Comparison of ENCODE assay signal across 20 cellular contexts in genomic region chr10:60309891-60310290, GRCh38.
A peak's percentile ranks its signal among the peaks of the same experiment; 100 is the strongest.
DNase-seq lines count a peak whose midpoint lies in the region; ATAC-seq and TF ChIP-seq lines count a peak whose summit lies in the region.
"Had no signal": no experiment of that assay in that cellular context is flagged by ENCODE, and none has a peak within 500 bp of the region (broad histone marks: within the 10 kb centered on the region; RNA-seq: fewer than 3 reads in every experiment).

No MANE protein-coding gene starts in this region.

- ATAC-seq in SK-N-SH treated with all-trans-retinoic acid at 6 μM for 48 hours (no peak), GM18517 (IDR thresholded peaks at IDR 0.05; ENCODE audit: unreplicated experiment) (no peak), GM19395 (IDR thresholded peaks at IDR 0.05; ENCODE audit: unreplicated experiment) (no peak)
- ATAC-seq in stimulated activated naive B cell treated with anti-CD40 and anti-IgM and Interleukin-4, amounts not matched to agents 10 μg/mL and 1 μg/mL and 100 μg/mL, for 72 hours (replicated peaks), result no peak
- ATAC-seq: A549; CD8-positive, alpha-beta T cell had no signal

- H3K9me3 ChIP-seq in SK-N-SH (no peaks in the 10 kb centered on the region), HEK293 (ENCODE audit: control insufficient read depth, insufficient read depth, low read depth, low read length) (no peaks in the 10 kb centered on the region), neural cell (ENCODE audit: low read length) (no peaks in the 10 kb centered on the region)
- H3K9me3 ChIP-seq: A549; BLaER1 treated with 17β-estradiol and CSF1 and Interleukin-3, amounts not matched to agents 10 nM and 100 nM; Caco-2 had no signal

- H3K9ac ChIP-seq in SK-N-SH, result no peak overlapping the region
- no peak overlapping the region for H3K9ac ChIP-seq in neural cell (ENCODE audit: low read length)
- H3K9ac ChIP-seq: BLaER1 treated with 17β-estradiol and CSF1 and Interleukin-3, amounts not matched to agents 10 nM and 100 nM had no signal

- DNase-seq in SK-N-SH, result no peak
- no peak for DNase-seq in mesothelial cell of epicardium (ENCODE audit: low spot score in 2 of 2, unreplicated experiment in 2 of 2)
- DNase-seq in stimulated activated naive B cell treated with anti-CD40 and anti-IgM and Interleukin-4, amounts not matched to agents 10 μg/mL and 1 μg/mL and 100 μg/mL, for 72 hours, result no peak
- DNase-seq: AML-193; Caco-2; Calu3; CD4-positive, alpha-beta T cell; CD8-positive, alpha-beta T cell; DMS79 treated with DMSO at 0.1 percent for 48 hours; GF-D8 had no signal

- H3K4me3 ChIP-seq in SK-N-SH (ENCODE audit: low read depth in 2 of 2, low read length in 1 of 2) (no peak overlapping the region), HEK293 (ENCODE audit: low read depth, low read length) (no peak overlapping the region), neural cell (ENCODE audit: low read length) (no peak overlapping the region)
- H3K4me3 ChIP-seq: A549; BLaER1 treated with 17β-estradiol and CSF1 and Interleukin-3, amounts not matched to agents 10 nM and 100 nM had no signal

- H3K4me1 Mint-ChIP-seq in mesothelial cell of epicardium, result peaks cover 73% of the 10 kb centered on the region
- peaks cover 2 to 5% of the 10 kb centered on the region in 2 donors for H3K4me1 Mint-ChIP-seq in stimulated activated naive B cell treated with anti-CD40 and anti-IgM and Interleukin-4, amounts not matched to agents 10 μg/mL and 1 μg/mL and 100 μg/mL, for 72 hours

- POLR2A ChIA-PET in SK-N-SH (lab: Yijun Ruan, JAX), result no interaction called here
- POLR2A ChIA-PET in HEK293 (lab: Yijun Ruan, JAX), result no interaction called here

- H3K27me3 Mint-ChIP-seq in mesothelial cell of epicardium (ENCODE audit: low read depth), result no peaks in the 10 kb centered on the region
- H3K27me3 Mint-ChIP-seq in stimulated activated naive B cell treated with anti-CD40 and anti-IgM and Interleukin-4, amounts not matched to agents 10 μg/mL and 1 μg/mL and 100 μg/mL, for 72 hours, result no peaks in the 10 kb centered on the region
- H3K27me3 Mint-ChIP-seq: B cell; CD4-positive, alpha-beta T cell had no signal

- H3K27ac ChIP-seq in SK-N-SH (ENCODE audit: low read depth in 2 of 2, low read length in 1 of 2), result peak overlapping the region; percentile 5 to 67; a peak in 1 of 4 replicates
- H3K27ac ChIP-seq in HEK293 (ENCODE audit: extremely low read depth, low read depth, low read length), result no peak overlapping the region
- peak overlapping the region; percentile 65 for H3K27ac ChIP-seq in neural cell (ENCODE audit: low read length)
- H3K27ac ChIP-seq: 22Rv1; A549; BLaER1 treated with 17β-estradiol and CSF1 and Interleukin-3, amounts not matched to agents 10 nM and 100 nM; C4-2B had no signal

- H3K9me2 ChIP-seq in SK-N-SH, result no peaks in the 10 kb centered on the region
- H3K9me2 ChIP-seq in neural cell (ENCODE audit: insufficient read depth, low read length), result no peaks in the 10 kb centered on the region

- no peak overlapping the region for H3K4me3 Mint-ChIP-seq in mesothelial cell of epicardium
- H3K4me3 Mint-ChIP-seq in stimulated activated naive B cell treated with anti-CD40 and anti-IgM and Interleukin-4, amounts not matched to agents 10 μg/mL and 1 μg/mL and 100 μg/mL, for 72 hours, result no peak overlapping the region
- H3K4me3 Mint-ChIP-seq: B cell; CD4-positive, alpha-beta T cell; CD8-positive, alpha-beta T cell had no signal

- H3K27me3 ChIP-seq in SK-N-SH (ENCODE audit: insufficient read depth) (no peaks in the 10 kb centered on the region), neural cell (ENCODE audit: insufficient read depth, low read depth, low read length) (no peaks in the 10 kb centered on the region)
- H3K27me3 ChIP-seq: BLaER1 treated with 17β-estradiol and CSF1 and Interleukin-3, amounts not matched to agents 10 nM and 100 nM had no signal

- TF ChIP-seq CTCF in SK-N-SH (IDR thresholded peaks at IDR 0.05), result no peak
- TF ChIP-seq CTCF in HEK293 (tag by site-specific recombination; IDR thresholded peaks at IDR 0.05), result no peak
- TF ChIP-seq CTCF in mesothelial cell of epicardium (IDR thresholded peaks at IDR 0.05; ENCODE audit: unreplicated experiment), result no peak
- no peak for TF ChIP-seq CTCF in neural cell (IDR thresholded peaks at IDR 0.05; ENCODE audit: poor library complexity, severe bottlenecking)

- 95% methylated on average over 2 of the region's 2 CpGs for WGBS in SK-N-SH (ENCODE audit: low lambda C conversion rate)

- no peak overlapping the region for H3K4me2 ChIP-seq in SK-N-SH
- H3K4me2 ChIP-seq in neural cell (ENCODE audit: low read length), result no peak overlapping the region
- H3K4me2 ChIP-seq: A549; BLaER1 treated with 17β-estradiol and CSF1 and Interleukin-3, amounts not matched to agents 10 nM and 100 nM had no signal

- H3K9me3 Mint-ChIP-seq in mesothelial cell of epicardium, result no peaks in the 10 kb centered on the region
- no peaks in the 10 kb centered on the region for H3K9me3 Mint-ChIP-seq in stimulated activated naive B cell treated with anti-CD40 and anti-IgM and Interleukin-4, amounts not matched to agents 10 μg/mL and 1 μg/mL and 100 μg/mL, for 72 hours
- H3K9me3 Mint-ChIP-seq: CD4-positive, alpha-beta T cell; CD8-positive, alpha-beta T cell had no signal

- no peaks in the 10 kb centered on the region for H3K36me3 ChIP-seq in SK-N-SH (replicated peaks in 1 of 2; ENCODE audit: control insufficient read depth in 1 of 2, insufficient read depth in 2 of 2, low read length in 1 of 2)
- H3K36me3 ChIP-seq in HEK293 (ENCODE audit: control insufficient read depth in 2 of 2, insufficient read depth in 1 of 2, low read length in 2 of 2), result no peaks in the 10 kb centered on the region
- H3K36me3 ChIP-seq in neural cell (ENCODE audit: insufficient read depth, low read length), result no peaks in the 10 kb centered on the region
- H3K36me3 ChIP-seq: BLaER1 treated with 17β-estradiol and CSF1 and Interleukin-3, amounts not matched to agents 10 nM and 100 nM had no signal

- H3K4me1 ChIP-seq in SK-N-SH (ENCODE audit: control insufficient read depth in 1 of 2, insufficient read depth in 2 of 2, low read depth in 1 of 2, low read length in 1 of 2) (peaks cover 13 to 50% of the 10 kb centered on the region in 2 experiments), HEK293 (ENCODE audit: control insufficient read depth, insufficient read depth, low read length) (no peaks in the 10 kb centered on the region)

- no peak overlapping the region for H2AFZ ChIP-seq in SK-N-SH (ENCODE audit: low read depth)
- H2AFZ ChIP-seq in neural cell (ENCODE audit: low read depth, low read length), result no peak overlapping the region

- H3K36me3 Mint-ChIP-seq in mesothelial cell of epicardium, result peaks cover 2% of the 10 kb centered on the region
- H3K36me3 Mint-ChIP-seq in stimulated activated naive B cell treated with anti-CD40 and anti-IgM and Interleukin-4, amounts not matched to agents 10 μg/mL and 1 μg/mL and 100 μg/mL, for 72 hours, result no peaks in the 10 kb centered on the region
- H3K36me3 Mint-ChIP-seq: CD8-positive, alpha-beta T cell had no signal

- H4K20me1 ChIP-seq in SK-N-SH (ENCODE audit: insufficient read depth) (no peaks in the 10 kb centered on the region), neural cell (ENCODE audit: insufficient read depth) (peaks cover 6% of the 10 kb centered on the region)
- H4K20me1 ChIP-seq: BLaER1 treated with 17β-estradiol and CSF1 and Interleukin-3, amounts not matched to agents 10 nM and 100 nM had no signal

- TF ChIP-seq RAD21 in SK-N-SH (IDR thresholded peaks at IDR 0.05; ENCODE audit: low read length) (no peak), neural cell (conservative IDR thresholded peaks at IDR 0.05) (no peak)

- CTCF ChIA-PET in SK-N-SH (lab: Yijun Ruan, JAX), result interaction anchor here (0.6 to 1.3 kb wide), 4 partner anchors 10 to 132 kb away, joined by 3 to 4 read pairs (median 4); no protein-coding TSS in a partner anchor
- CTCF ChIA-PET in HEK293 (lab: Yijun Ruan, JAX), result no interaction called here

- peak overlapping the region; percentile 84 for H3K27ac Mint-ChIP-seq in mesothelial cell of epicardium
- no peak overlapping the region for H3K27ac Mint-ChIP-seq in stimulated activated naive B cell treated with anti-CD40 and anti-IgM and Interleukin-4, amounts not matched to agents 10 μg/mL and 1 μg/mL and 100 μg/mL, for 72 hours
- H3K27ac Mint-ChIP-seq: B cell; CD4-positive, alpha-beta T cell; CD8-positive, alpha-beta T cell had no signal

- TF ChIP-seq EP300 in SK-N-SH (IDR thresholded peaks at IDR 0.05; ENCODE audit: borderline replicate concordance in 1 of 2, low read depth in 1 of 2, low read length in 1 of 2) (no peak), neural cell (conservative IDR thresholded peaks at IDR 0.05; ENCODE audit: poor library complexity, severe bottlenecking) (no peak)

- H3F3A ChIP-seq in SK-N-SH (replicated peaks; ENCODE audit: insufficient read depth) (peaks cover 49% of the 10 kb centered on the region), neural cell (ENCODE audit: insufficient read depth, low read length, poor library complexity, severe bottlenecking) (peaks cover 3% of the 10 kb centered on the region)

- H3K79me2 ChIP-seq in SK-N-SH (ENCODE audit: insufficient read depth) (no peaks in the 10 kb centered on the region), neural cell (replicated peaks; ENCODE audit: insufficient read depth, low read length) (no peaks in the 10 kb centered on the region)

TF ChIP-seq in HEK293, 187 proteins besides CTCF, POLR2A, EP300 and RAD21:
- TF ChIP-seq ZNF555 (tag by site-specific recombination; conservative IDR thresholded peaks at IDR 0.05) (no peak), ZNF121 (tag by site-specific recombination; IDR thresholded peaks at IDR 0.05) (0 out of 2 replicates have a peak, but pooled peaks have one; percentile 47)
